25 cellular contexts compared by ENCODE assay signal in genomic region chr2:45582522-45582921, GRCh38.
"Had no signal": no experiment of that assay in that cellular context is flagged by ENCODE, and none has a peak within 500 bp of the region (broad histone marks: within the 10 kb centered on the region; RNA-seq: fewer than 3 reads in every experiment).

No MANE protein-coding gene starts in this region.

- FAIRE-seq: urothelium cell line had no signal

- H3K9ac ChIP-seq: neural progenitor cell, parathyroid adenoma had no signal

- DNase-seq: natural killer cell; occipital lobe; ovary; posterior cingulate gyrus; psoas muscle; right cardiac atrium; right lobe of liver; sigmoid colon; stimulated activated CD4-positive, alpha-beta T cell treated with anti-CD3 and anti-CD28 coated beads, Interleukin-15, amount 100 ng/mL, for 24 hours; stimulated activated CD4-positive, alpha-beta T cell treated with anti-CD3 and anti-CD28 coated beads, Interleukin-2, amount 100 ng/mL, for 24 hours; stimulated activated CD4-positive, alpha-beta T cell treated with anti-CD3 and anti-CD28 coated beads, Interleukin-2, amount 100 ng/mL, for 48 hours; stimulated activated CD4-positive, alpha-beta T cell treated with anti-CD3 and anti-CD28 coated beads, Interleukin-4, amount 100 ng/mL, for 24 hours; stimulated activated naive B cell treated with anti-CD40 and anti-IgM and Interleukin-4, amounts not matched to agents 10 μg/mL and 1 μg/mL and 100 μg/mL, for 72 hours; stimulated activated naive CD4-positive, alpha-beta T cell treated with Interleukin-2 at 50 U/mL for 16 hours; stomach; thyroid gland; trophoblast cell; upper lobe of left lung had no signal

- H3K4me3 ChIP-seq: neural progenitor cell, ovary, psoas muscle, right lobe of liver, sigmoid colon, stomach, thoracic aorta, thyroid gland, tibial nerve, upper lobe of left lung, vagina had no signal

- H2AFZ ChIP-seq: neural progenitor cell, parathyroid adenoma had no signal

- H3K27me3 ChIP-seq: neural progenitor cell, ovary, right lobe of liver, sigmoid colon, stomach, thyroid gland, tibial nerve, upper lobe of left lung, vagina had no signal

- H3K9me3 ChIP-seq: ovary, psoas muscle, sigmoid colon, stomach, thoracic aorta, thyroid gland, tibial nerve, upper lobe of left lung, vagina had no signal

- H3K4me1 ChIP-seq: neural progenitor cell, psoas muscle, right lobe of liver, thyroid gland, vagina had no signal

- H3K36me3 ChIP-seq: neural progenitor cell, ovary, thoracic aorta, thyroid gland, upper lobe of left lung, vagina had no signal

- H3K4me2 ChIP-seq: neural progenitor cell had no signal

- H3K27ac ChIP-seq: neural progenitor cell, ovary, parathyroid adenoma, psoas muscle, right lobe of liver, sigmoid colon, stomach, thoracic aorta, thyroid gland, tibial nerve, upper lobe of left lung, vagina had no signal

- ATAC-seq: natural killer cell; psoas muscle; right cardiac atrium; right lobe of liver; stimulated activated effector memory CD8-positive, alpha-beta T cell treated with anti-CD3 and anti-CD28 coated beads, Interleukin-12 subunit alpha, Interleukin-12 subunit beta, amount 100 ng/mL, for 72 hours; stimulated activated naive B cell treated with anti-CD40 and anti-IgM and Interleukin-4, amounts not matched to agents 10 μg/mL and 1 μg/mL and 100 μg/mL, for 72 hours had no signal
